8 cellular contexts compared by ENCODE assay signal in the genomic region with DNA sequence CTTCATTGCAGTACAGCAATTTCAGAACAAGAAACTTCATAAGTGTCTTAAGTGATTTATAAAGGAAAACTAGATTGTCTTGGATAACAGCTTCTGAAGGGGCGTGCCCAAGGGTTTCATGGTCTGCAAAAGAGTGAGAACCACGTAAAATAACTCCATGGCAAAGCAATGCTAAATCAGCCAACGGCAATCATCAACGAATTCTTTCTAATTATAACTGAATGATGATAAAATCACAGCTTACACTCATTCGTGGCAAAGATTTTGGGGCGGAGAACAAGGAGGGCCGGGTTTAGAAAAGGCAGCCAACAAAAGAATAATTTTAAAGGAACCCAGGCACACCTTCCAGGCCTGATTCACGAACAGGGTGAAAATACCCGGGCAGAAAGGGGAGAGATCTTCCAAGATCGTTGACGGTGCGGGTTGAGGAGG. TPM values are rescaled to one million over a fixed set of nuclear protein-coding genes. Genes with fewer than 3 reads are reported as not detected.
DNase-seq lines count a peak whose midpoint lies in the region; ATAC-seq, FAIRE-seq and TF ChIP-seq lines count a peak whose summit lies in the region.

No MANE protein-coding gene starts in this region.

- H3K9me3 Mint-ChIP-seq in CD4-positive, alpha-beta memory T cell = peaks cover 0 to 1% (median 0%) of the 10 kb centered on the region in 8 donors
- H3K9me3 Mint-ChIP-seq in T-cell (peaks cover 0 to 2% (median 0%) of the 10 kb centered on the region in 3 donors), naive B cell (peaks cover 0 to 2% (median 0%) of the 10 kb centered on the region in 7 donors)

- TF ChIP-seq POLR2A in endothelial cell of umbilical vein (IDR thresholded peaks at IDR 0.05; ENCODE audit: low read depth, low read length) = no peak

- in situ Hi-C loops in HAP-1 (cut with MboI; ENCODE audit: low sequenced_read_pairs) = no loop called here

- H3K27ac ChIP-seq in CD4-positive, alpha-beta memory T cell (ENCODE audit: low read depth, low read length) = peak overlapping the region; percentile 91
- H3K27ac ChIP-seq in endothelial cell of umbilical vein (ENCODE audit: insufficient read depth, low read depth, low read length) = peak overlapping the region; percentile 66

- H3K4me1 Mint-ChIP-seq in CD4-positive, alpha-beta memory T cell = peaks cover 51 to 83% (median 62%) of the 10 kb centered on the region in 4 donors
- H3K4me1 Mint-ChIP-seq in T-cell (peaks cover 72 to 81% (median 80%) of the 10 kb centered on the region in 3 donors), naive B cell (peaks cover 54 to 66% (median 66%) of the 10 kb centered on the region in 3 donors)

- peak overlapping the region; percentile 93 to 98 (median 97) for H3K27ac Mint-ChIP-seq in CD4-positive, alpha-beta memory T cell
- H3K27ac Mint-ChIP-seq in T-cell (peak overlapping the region; percentile 98), naive B cell (peak overlapping the region; percentile 86 to 96 (median 94))

- peak overlapping the region; percentile 90 to 92 for H3K4me3 ChIP-seq in CD4-positive, alpha-beta memory T cell (ENCODE audit: low read length in 2 of 2)
- H3K4me3 ChIP-seq in HAP-1 = peak overlapping the region; percentile 76
- peak overlapping the region; percentile 33 to 87 (median 76) for H3K4me3 ChIP-seq in endothelial cell of umbilical vein (replicated peaks in 1 of 3; ENCODE audit: insufficient read depth in 1 of 3, low read depth in 1 of 3, low read length in 3 of 3)

- H3K27me3 Mint-ChIP-seq in CD4-positive, alpha-beta memory T cell = no peaks in the 10 kb centered on the region
- no peaks in the 10 kb centered on the region for H3K27me3 Mint-ChIP-seq in T-cell
- no peaks in the 10 kb centered on the region for H3K27me3 Mint-ChIP-seq in naive B cell

- POLR2A ChIA-PET in CD4-positive, alpha-beta memory T cell (lab: Charles Lee; ENCODE audit: partially characterized antibody) = no interaction called here
- POLR2A ChIA-PET in T-cell (lab: Charles Lee) = no interaction called here
- POLR2A ChIA-PET in endothelial cell of umbilical vein (lab: Charles Lee) = no interaction called here

- H3K9me1 ChIP-seq in endothelial cell of umbilical vein (replicated peaks; ENCODE audit: control insufficient read depth, extremely low read depth, insufficient read depth, low read length) = no peaks in the 10 kb centered on the region

- peaks cover 61% of the 10 kb centered on the region for H3K4me1 ChIP-seq in CD4-positive, alpha-beta memory T cell (ENCODE audit: insufficient read depth, low read length)
- H3K4me1 ChIP-seq in HAP-1 = peaks cover 26% of the 10 kb centered on the region
- peaks cover 27% of the 10 kb centered on the region for H3K4me1 ChIP-seq in endothelial cell of umbilical vein (ENCODE audit: control insufficient read depth, extremely low read depth, insufficient read depth, low read length)

- H4K20me1 ChIP-seq in endothelial cell of umbilical vein (replicated peaks; ENCODE audit: control insufficient read depth, extremely low read depth, insufficient read depth, low read length) = no peaks in the 10 kb centered on the region

- CTCF ChIA-PET in CD4-positive, alpha-beta memory T cell (lab: Charles Lee; ENCODE audit: partially characterized antibody) = no interaction called here
- CTCF ChIA-PET in T-cell (lab: Charles Lee) (no interaction called here), endothelial cell of umbilical vein (lab: Charles Lee) (no interaction called here)

- peak in 3 of 4 experiments; percentile 3 to 18 (median 17) for ATAC-seq in T-cell (replicated peaks in 1 of 4)
- peak in 1 of 2 donors; percentile 2 for ATAC-seq in naive B cell (ENCODE audit: low read depth in 2 of 2)
- ATAC-seq in GM18907 (IDR thresholded peaks at IDR 0.05; ENCODE audit: unreplicated experiment) = no peak

- peak overlapping the region; percentile 82 for H3K9ac ChIP-seq in endothelial cell of umbilical vein (replicated peaks; ENCODE audit: extremely low read depth, insufficient read depth, low read length)

- no peaks in the 10 kb centered on the region for H3K9me3 ChIP-seq in CD4-positive, alpha-beta memory T cell (ENCODE audit: control insufficient read depth in 1 of 2, low read length in 2 of 2)
- H3K9me3 ChIP-seq in HAP-1 (no peaks in the 10 kb centered on the region; the same call in 1 of the 2 replicates), endothelial cell of umbilical vein (replicated peaks; ENCODE audit: control insufficient read depth, insufficient read depth, low read length) (no peaks in the 10 kb centered on the region)

- no TSS peak for BruUV-seq in endothelial cell of umbilical vein (replicated peaks; lab: Mats Ljungman, UMichigan)

- peak in 4 of 5 donors; percentile 46 to 60 (median 48) for DNase-seq in CD4-positive, alpha-beta memory T cell
- DNase-seq in HAP-1 (ENCODE audit: low spot score in 2 of 2) = peak; percentile 24 to 26
- DNase-seq in T-cell = peak in 17 of 34 experiments; percentile 2 to 27 (median 11)
- peak; percentile 67 for DNase-seq in endothelial cell of umbilical vein (ENCODE audit: low read depth, low spot score)
- no peak for DNase-seq in naive B cell
- DNase-seq in hepatic stellate cell (ENCODE audit: low spot score) = no peak
- DNase-seq in NCI-H524 treated with DMSO at 0.1 percent for 48 hours (lab: John Stamatoyannopoulos, UW) = no peak

- H3K4me3 Mint-ChIP-seq in CD4-positive, alpha-beta memory T cell = peak overlapping the region; percentile 93 to 99 (median 96)
- H3K4me3 Mint-ChIP-seq in T-cell (peak overlapping the region; percentile 96 to 99 (median 97)), naive B cell (peak overlapping the region; percentile 89 to 99 (median 94))

- H3K36me3 Mint-ChIP-seq in CD4-positive, alpha-beta memory T cell = peaks cover 0 to 12% of the 10 kb centered on the region in 2 donors
- H3K36me3 Mint-ChIP-seq in T-cell = peaks cover 2% of the 10 kb centered on the region
- H3K36me3 Mint-ChIP-seq in naive B cell = no peaks in the 10 kb centered on the region

- peak overlapping the region; percentile 89 for H3K4me2 ChIP-seq in endothelial cell of umbilical vein (ENCODE audit: insufficient read depth, low read length)

- peak overlapping the region; percentile 59 for H2AFZ ChIP-seq in endothelial cell of umbilical vein (ENCODE audit: low read depth, low read length)

- dilution Hi-C loops in endothelial cell of umbilical vein (cut with MboI; ENCODE audit: extremely low pct_ligation_motif_present, low sequenced_read_pairs) = no loop called here

- no peak for TF ChIP-seq CTCF in endothelial cell of umbilical vein (IDR thresholded peaks at IDR 0.05; ENCODE audit: extremely low read depth in 1 of 2, insufficient read depth in 1 of 2, low read depth in 1 of 2, low read length in 2 of 2)

- H3K79me2 ChIP-seq in endothelial cell of umbilical vein (ENCODE audit: control insufficient read depth, insufficient read depth, low read length) = peaks cover 27% of the 10 kb centered on the region

- FAIRE-seq in endothelial cell of umbilical vein (lab: Jason Lieb, UNC) = peak; percentile 43

- H3K36me3 ChIP-seq in CD4-positive, alpha-beta memory T cell (ENCODE audit: insufficient read depth, low read length) = no peaks in the 10 kb centered on the region
- H3K36me3 ChIP-seq in HAP-1 (replicated peaks) (no peaks in the 10 kb centered on the region), endothelial cell of umbilical vein (ENCODE audit: control insufficient read depth in 2 of 2, extremely low read depth in 1 of 2, insufficient read depth in 2 of 2, low read length in 2 of 2) (no peaks in the 10 kb centered on the region)

- intact Hi-C loops in CD4-positive, alpha-beta memory T cell (cut with micrococcal nuclease) = no loop called here
- intact Hi-C loops in endothelial cell of umbilical vein (cut with micrococcal nuclease) = no loop called here

- H3K27me3 ChIP-seq in CD4-positive, alpha-beta memory T cell (ENCODE audit: insufficient read depth, low read length) = no peaks in the 10 kb centered on the region
- H3K27me3 ChIP-seq in HAP-1 (ENCODE audit: low read depth) (no peaks in the 10 kb centered on the region), endothelial cell of umbilical vein (ENCODE audit: control insufficient read depth in 2 of 2, insufficient read depth in 2 of 2, low read length in 2 of 2) (no peaks in the 10 kb centered on the region)

TF ChIP-seq in endothelial cell of umbilical vein, 7 proteins besides CTCF, POLR2A, EP300 and RAD21 (continues in another document):
- TF ChIP-seq, protein P1, sequence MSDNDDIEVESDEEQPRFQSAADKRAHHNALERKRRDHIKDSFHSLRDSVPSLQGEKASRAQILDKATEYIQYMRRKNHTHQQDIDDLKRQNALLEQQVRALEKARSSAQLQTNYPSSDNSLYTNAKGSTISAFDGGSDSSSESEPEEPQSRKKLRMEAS (IDR thresholded peaks at IDR 0.05; ENCODE audit: insufficient read depth, insufficient read length) = no peak
- TF ChIP-seq EZH2 (IDR thresholded peaks at IDR 0.05; ENCODE audit: borderline replicate concordance, low read depth, low read length, severe bottlenecking) = no peak
- TF ChIP-seq GATA2 (IDR thresholded peaks at IDR 0.05; ENCODE audit: insufficient read depth, insufficient read length, low read depth, low read length) = no peak

RNA-seq across cellular contexts. Expression of a gene that starts 0.6 kb away (rescaled TPM):
- 10 to 100 TPM; 12.8 to 13.9 TPM for total RNA-seq in CD4-positive, alpha-beta memory T cell
- polyA plus RNA-seq in CD4-positive, alpha-beta memory T cell = 1 to 10 TPM; 1.2 to 2.9 TPM
- total RNA-seq in T-cell = 1 to 10 TPM; 8.3 to 9.9 (median 8.6) TPM
- total RNA-seq in endothelial cell of umbilical vein = 4.6 and 5.4 TPM in 2 replicates
- polyA plus RNA-seq in endothelial cell of umbilical vein = 1.0 and 1.1 TPM in 2 replicates
- polyA plus RNA-seq in endothelial cell of umbilical vein (2011; cell fraction: cytosol; rRNA removed) = 0.98 and 1.2 TPM in 2 replicates
- polyA plus RNA-seq in endothelial cell of umbilical vein (2011; cell fraction: nucleus; rRNA removed) = 3.4 and 3.5 TPM in 2 replicates
- 2.4 and 2.7 TPM in 2 replicates for polyA plus RNA-seq in endothelial cell of umbilical vein (2012)
- polyA minus RNA-seq in endothelial cell of umbilical vein = 6.2 and 6.4 TPM in 2 replicates
- 7.0 TPM for polyA minus RNA-seq in endothelial cell of umbilical vein (2011; cell fraction: cytosol; rRNA and poly(A)+ RNA removed)
- 7.1 and 10.9 TPM in 2 replicates for polyA minus RNA-seq in endothelial cell of umbilical vein (2011; cell fraction: nucleus; rRNA and poly(A)+ RNA removed)
- 1 to 10 TPM; 2.2 to 4.8 (median 4.1) TPM for polyA plus RNA-seq in naive B cell (ENCODE audit: low read depth in 6 of 6)

RNA-seq across cellular contexts. Expression of a gene that starts 54.0 kb away (rescaled TPM):
- total RNA-seq in CD4-positive, alpha-beta memory T cell = under 1 TPM; 0.30 to 0.38 TPM
- polyA plus RNA-seq in CD4-positive, alpha-beta memory T cell = under 1 TPM in 1 of 2 donors, not detected in 1; 0.01 TPM
- total RNA-seq in T-cell = under 1 TPM; 0.41 to 0.93 (median 0.44) TPM
- total RNA-seq in endothelial cell of umbilical vein = 44.6 and 55.1 TPM in 2 replicates
- polyA plus RNA-seq in endothelial cell of umbilical vein = 3.2 and 5.3 TPM in 2 replicates
- 7.7 and 8.2 TPM in 2 replicates for polyA plus RNA-seq in endothelial cell of umbilical vein (2011; cell fraction: cytosol; rRNA removed)
- polyA plus RNA-seq in endothelial cell of umbilical vein (2011; cell fraction: nucleus; rRNA removed) = 25.6 and 40.5 TPM in 2 replicates
- polyA plus RNA-seq in endothelial cell of umbilical vein (2012) = 9.4 and 27.8 TPM in 2 replicates
- 17.3 and 21.9 TPM in 2 replicates for polyA minus RNA-seq in endothelial cell of umbilical vein
- 42.6 TPM for polyA minus RNA-seq in endothelial cell of umbilical vein (2011; cell fraction: cytosol; rRNA and poly(A)+ RNA removed)
- 36.0 and 61.4 TPM in 2 replicates for polyA minus RNA-seq in endothelial cell of umbilical vein (2011; cell fraction: nucleus; rRNA and poly(A)+ RNA removed)
- polyA plus RNA-seq in naive B cell (ENCODE audit: low read depth in 6 of 6) = not detected

Comparison
In these comparisons a context has a peak if more than half of its experiments do, and no peak if none do; other contexts are left out.
1. DNase-seq: peak in CD4-positive, alpha-beta memory T cell (4 of 5), HAP-1 (2 of 2) and endothelial cell of umbilical vein (single experiment); none in naive B cell (single experiment), hepatic stellate cell (single experiment) and NCI-H524 treated with DMSO at 0.1 percent for 48 hours (single experiment).
2. RNA of a gene that starts 54.0 kb away (total RNA-seq): 44.6 to 55.1 TPM in endothelial cell of umbilical vein; 0.41 to 0.93 TPM in T-cell and 0.30 to 0.38 TPM in CD4-positive, alpha-beta memory T cell; every median in the first group is over 10 times any median in the second.
3. Peak in every context shown above with its lines, with median percentiles within 50 percentile points of each other: H3K4me3 ChIP-seq, H3K27ac Mint-ChIP-seq and H3K4me3 Mint-ChIP-seq.